1 cellular context compared by ENCODE assay signal in genomic region chr2:241503776-241504392, GRCh38.
TF ChIP-seq lines count a peak whose summit lies in the region.

No MANE protein-coding gene starts in this region.

TF ChIP-seq in HepG2, 621 proteins besides CTCF, POLR2A, EP300 and RAD21 (continued from another document and continues in another):
- no peak for TF ChIP-seq ZBTB40 (IDR thresholded peaks at IDR 0.05)
- TF ChIP-seq ZBTB40 (CRISPR knock-in tag; IDR thresholded peaks at IDR 0.05) = no peak
- no peak for TF ChIP-seq HMGXB3 (CRISPR knock-in tag; IDR thresholded peaks at IDR 0.05; ENCODE audit: borderline replicate concordance)
- TF ChIP-seq GATAD1 (CRISPR knock-in tag; IDR thresholded peaks at IDR 0.05) = no peak
- TF ChIP-seq TCF7L2 (IDR thresholded peaks at IDR 0.05; ENCODE audit: low read depth, low read length) = no peak
- no peak for TF ChIP-seq HOXD1 (CRISPR knock-in tag; IDR thresholded peaks at IDR 0.05)
- no peak for TF ChIP-seq FOXJ3 (CRISPR knock-in tag; IDR thresholded peaks at IDR 0.05; ENCODE audit: borderline replicate concordance)
- no peak for TF ChIP-seq HMG20A (CRISPR knock-in tag; IDR thresholded peaks at IDR 0.05; ENCODE audit: borderline replicate concordance)
- no peak for TF ChIP-seq BATF2 (CRISPR knock-in tag; IDR thresholded peaks at IDR 0.05)
- TF ChIP-seq ZFP36L2 (CRISPR knock-in tag; IDR thresholded peaks at IDR 0.05) = no peak
- no peak for TF ChIP-seq ERF (CRISPR knock-in tag; IDR thresholded peaks at IDR 0.05)
- no peak for TF ChIP-seq TERF1 (CRISPR knock-in tag; IDR thresholded peaks at IDR 0.05)
- no peak for TF ChIP-seq ZNF383 (CRISPR knock-in tag; IDR thresholded peaks at IDR 0.05; ENCODE audit: borderline replicate concordance)
- no peak for TF ChIP-seq ZSCAN30 (CRISPR knock-in tag; IDR thresholded peaks at IDR 0.05)
- TF ChIP-seq IRX3 (CRISPR knock-in tag; IDR thresholded peaks at IDR 0.05; ENCODE audit: borderline replicate concordance, low read depth) = no peak
- TF ChIP-seq TFAP4 (IDR thresholded peaks at IDR 0.05; ENCODE audit: borderline replicate concordance, low read depth) = peak; percentile 67; the same call in 1 of the 2 replicates
- TF ChIP-seq GMEB1 (CRISPR knock-in tag; IDR thresholded peaks at IDR 0.05; ENCODE audit: borderline replicate concordance) = no peak
- no peak for TF ChIP-seq HINFP (CRISPR knock-in tag; IDR thresholded peaks at IDR 0.05; ENCODE audit: low read depth)
- no peak for TF ChIP-seq NR2F2 (IDR thresholded peaks at IDR 0.05; ENCODE audit: borderline replicate concordance, low read depth)
- no peak for TF ChIP-seq ZNF773 (CRISPR knock-in tag; IDR thresholded peaks at IDR 0.05; ENCODE audit: borderline replicate concordance)
- no peak for TF ChIP-seq NFYC (CRISPR knock-in tag; IDR thresholded peaks at IDR 0.05)
- no peak for TF ChIP-seq ZNF660 (CRISPR knock-in tag; IDR thresholded peaks at IDR 0.05; ENCODE audit: borderline replicate concordance, low read depth)
- TF ChIP-seq NFAT5 (CRISPR knock-in tag; IDR thresholded peaks at IDR 0.05) = no peak
